Comparison of ENCODE assay signal across 8 cellular contexts in the genomic region with DNA sequence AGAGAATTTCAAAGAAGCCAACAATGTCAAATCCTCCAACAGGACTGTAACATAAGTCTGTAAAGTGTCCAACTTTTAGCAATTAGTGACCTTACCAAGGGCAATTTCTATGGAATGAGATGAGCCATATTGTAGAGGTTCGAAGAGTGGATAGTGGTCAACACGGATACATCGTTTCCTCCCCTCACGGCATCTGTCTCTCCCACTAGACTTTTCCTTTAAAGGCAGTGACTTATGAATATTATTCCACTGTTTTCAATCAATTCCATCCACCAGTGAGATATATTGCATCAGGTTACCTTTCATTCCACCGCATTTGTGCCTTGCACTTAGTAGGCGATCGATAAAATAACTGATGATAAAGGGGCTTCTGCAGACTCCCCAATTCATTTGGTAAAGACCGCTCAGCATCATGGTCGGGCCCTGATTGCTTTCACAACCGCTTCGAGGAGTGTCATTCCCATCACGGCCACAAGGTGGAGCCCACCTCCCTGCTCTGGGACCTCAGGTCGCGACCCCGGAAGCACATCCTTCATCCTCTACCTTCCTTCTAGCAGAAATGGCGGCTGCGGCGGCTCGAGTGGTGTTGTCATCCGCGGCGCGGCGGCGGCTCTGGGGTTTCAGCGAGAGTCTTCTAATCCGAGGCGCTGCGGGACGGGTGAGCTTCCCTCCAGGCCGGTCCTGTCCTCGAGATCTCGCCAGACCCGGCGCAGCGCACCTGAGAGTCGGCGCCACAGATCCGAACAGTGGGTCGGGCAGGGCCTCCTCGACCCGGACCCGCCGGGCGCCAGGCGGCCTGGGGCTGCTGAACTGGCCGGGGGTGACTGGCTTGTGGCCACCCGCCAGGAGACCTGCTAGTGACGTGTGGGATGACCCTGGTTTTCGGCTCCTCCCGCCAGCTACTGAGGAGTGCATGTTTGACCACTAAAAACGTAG. TPM values are rescaled to one million over a fixed set of nuclear protein-coding genes. Genes with fewer than 3 reads are reported as not detected.
DNase-seq lines count a peak whose midpoint lies in the region; ATAC-seq and TF ChIP-seq lines count a peak whose summit lies in the region.

TSS of gene PMPCB (plus strand) at position 535 of the 936 bp plus-strand sequence. CDS start at position 560, 25 bp downstream.

- peaks cover 46% of the 10 kb centered on the region for H3K79me2 ChIP-seq in DOHH2 (ENCODE audit: control insufficient read depth, low read length)

- 9% methylated on average over 17 of the region's 52 CpGs for WGBS in esophagus muscularis mucosa

- peaks cover 3% of the 10 kb centered on the region for H3F3A ChIP-seq in DOHH2 (ENCODE audit: control insufficient read depth, insufficient read depth)

- peaks cover 47% of the 10 kb centered on the region for H3K36me3 ChIP-seq in DOHH2 (ENCODE audit: control insufficient read depth, low read length)
- peaks cover 38% of the 10 kb centered on the region for H3K36me3 ChIP-seq in KOPT-K1 (ENCODE audit: insufficient read depth, low read length)
- peaks cover 0 to 30% (median 0%) of the 10 kb centered on the region in 3 donors for H3K36me3 ChIP-seq in Peyer's patch
- peaks cover 22 to 34% (median 29%) of the 10 kb centered on the region in 4 donors for H3K36me3 ChIP-seq in esophagus muscularis mucosa

- H3K4me1 ChIP-seq in DOHH2 (ENCODE audit: control insufficient read depth, low read length) (peaks cover 29% of the 10 kb centered on the region), Peyer's patch (peaks cover 0 to 11% (median 4%) of the 10 kb centered on the region in 4 donors), esophagus muscularis mucosa (peaks cover 15 to 31% (median 28%) of the 10 kb centered on the region in 4 donors)

- ATAC-seq in GM21786 (IDR thresholded peaks at IDR 0.05; ENCODE audit: unreplicated experiment): peak; percentile 96
- peak; percentile 97 for ATAC-seq in activated T-cell treated with anti-CD3 and anti-CD28 coated beads, Interleukin-2, amount 50 U/mL, for 72 hours (replicated peaks in 1 of 2)

- no peak for TF ChIP-seq EP300 in esophagus muscularis mucosa (IDR thresholded peaks at IDR 0.05)

- H4K20me1 ChIP-seq in DOHH2 (ENCODE audit: control insufficient read depth, insufficient read depth, low read depth, low read length): no peaks in the 10 kb centered on the region; the same call in 1 of the 2 replicates

- DNase-seq in Peyer's patch (peak; percentile 95 to 99 (median 97)), esophagus muscularis mucosa (ENCODE audit: extremely low spot score) (peak; percentile 99), myocyte (ENCODE audit: low read depth) (peak; percentile 98)
- DNase-seq in activated T-cell treated with anti-CD3 and anti-CD28 coated beads, Interleukin-2, amount 50 U/mL, for 72 hours: peak; percentile 97 to 98
- DNase-seq in stimulated activated CD8-positive, alpha-beta memory T cell treated with anti-CD3 and anti-CD28 coated beads, Interleukin-7, amount 100 ng/mL, for 48 hours (ENCODE audit: extremely low read depth in 1 of 2, low read depth in 1 of 2): peak; percentile 87 to 93

- peaks cover 45% of the 10 kb centered on the region for H3K4me1 Mint-ChIP-seq in activated T-cell treated with anti-CD3 and anti-CD28 coated beads, Interleukin-2, amount 50 U/mL, for 72 hours (ENCODE audit: low read depth)

- H3K9me3 Mint-ChIP-seq in activated T-cell treated with anti-CD3 and anti-CD28 coated beads, Interleukin-2, amount 50 U/mL, for 72 hours: no peaks in the 10 kb centered on the region

- peak in 1 of 2 donors; percentile 46 for TF ChIP-seq POLR2A in Peyer's patch (IDR thresholded peaks at IDR 0.05)
- no peak for TF ChIP-seq POLR2A in esophagus muscularis mucosa (IDR thresholded peaks at IDR 0.05; ENCODE audit: low read depth)

- H3K9me3 ChIP-seq in DOHH2 (ENCODE audit: control insufficient read depth, insufficient read depth, low read length) (no peaks in the 10 kb centered on the region), KOPT-K1 (ENCODE audit: insufficient read depth, low read length, poor library complexity, severe bottlenecking) (no peaks in the 10 kb centered on the region), Peyer's patch (no peaks in the 10 kb centered on the region), esophagus muscularis mucosa (no peaks in the 10 kb centered on the region)

- peak within 1 kb of the TSS; percentile 98 for H3K27ac Mint-ChIP-seq in activated T-cell treated with anti-CD3 and anti-CD28 coated beads, Interleukin-2, amount 50 U/mL, for 72 hours

- H3K4me3 ChIP-seq in DOHH2 (ENCODE audit: low read length): peak within 1 kb of the TSS; percentile 77
- H3K4me3 ChIP-seq in Peyer's patch: peak within 1 kb of the TSS; percentile 65 to 99 (median 88)
- peak within 1 kb of the TSS; percentile 63 to 94 (median 78) for H3K4me3 ChIP-seq in esophagus muscularis mucosa

- H3K4me2 ChIP-seq in DOHH2 (ENCODE audit: low read length): peak within 1 kb of the TSS; percentile 86

- H3K27me3 ChIP-seq in DOHH2 (ENCODE audit: control insufficient read depth, low read length) (no peaks in the 10 kb centered on the region), Peyer's patch (no peaks in the 10 kb centered on the region), esophagus muscularis mucosa (no peaks in the 10 kb centered on the region)

- H3K27ac ChIP-seq in DOHH2 (ENCODE audit: low read depth, low read length) (peak within 1 kb of the TSS; percentile 76), KOPT-K1 (ENCODE audit: low read depth, low read length, poor library complexity, severe bottlenecking) (peak within 1 kb of the TSS; percentile 64), Peyer's patch (peak within 1 kb of the TSS; percentile 75 to 85 (median 81)), esophagus muscularis mucosa (replicated peaks in 1 of 4) (peak within 1 kb of the TSS; percentile 78 to 86 (median 82))

- peaks cover 0 to 12% of the 10 kb centered on the region in 2 donors for H3K36me3 Mint-ChIP-seq in activated T-cell treated with anti-CD3 and anti-CD28 coated beads, Interleukin-2, amount 50 U/mL, for 72 hours (ENCODE audit: insufficient read depth in 2 of 2)

- no peaks in the 10 kb centered on the region for H3K27me3 Mint-ChIP-seq in activated T-cell treated with anti-CD3 and anti-CD28 coated beads, Interleukin-2, amount 50 U/mL, for 72 hours (ENCODE audit: low read depth)

- TF ChIP-seq CTCF in DOHH2 (IDR thresholded peaks at IDR 0.05; ENCODE audit: low read depth, low read length, poor library complexity, severe bottlenecking) (peak; percentile 98), Peyer's patch (IDR thresholded peaks at IDR 0.05) (peak; percentile 90 to 97 (median 96)), esophagus muscularis mucosa (IDR thresholded peaks at IDR 0.05) (peak; percentile 95 to 98 (median 96))

- intact Hi-C loops in esophagus muscularis mucosa (cut with DNase I): loop anchor here (5.0 kb wide), 1 partner anchor 45 kb away; the partner anchor contains the start of gene DNAJC2

- peak within 1 kb of the TSS; percentile 94 to 99 for H3K4me3 Mint-ChIP-seq in activated T-cell treated with anti-CD3 and anti-CD28 coated beads, Interleukin-2, amount 50 U/mL, for 72 hours

- H3K9me2 ChIP-seq in DOHH2 (replicated peaks; ENCODE audit: control insufficient read depth, low read length): no peaks in the 10 kb centered on the region

RNA-seq across cellular contexts. Expression of gene PMPCB, which starts in this region (rescaled TPM):
- total RNA-seq in Peyer's patch: 10 to 100 TPM; 35.5 to 48.2 (median 37.7) TPM
- total RNA-seq in activated T-cell treated with anti-CD3 and anti-CD28 coated beads, Interleukin-2, amount 50 U/mL, for 72 hours: 10 to 100 TPM; 89.7 to 96.1 TPM
- total RNA-seq in esophagus muscularis mucosa: 10 to 100 TPM; 48.9 to 59.6 (median 50.6) TPM
- total RNA-seq in myocyte: 88.8 and 101 TPM in 2 replicates
- polyA plus RNA-seq in myocyte (2012): 52.1 TPM

Comparison
In these comparisons a context has a peak if more than half of its experiments do, and no peak if none do; other contexts are left out.
1. Peak in every context shown above with its lines: DNase-seq, ATAC-seq, H3K4me3 ChIP-seq and H3K27ac ChIP-seq.